ENCODE assay signal across 1 cellular context in genomic region chr2:3519255-3520190, GRCh38.
A peak's percentile ranks its signal among the peaks of the same experiment; 100 is the strongest.
TF ChIP-seq lines count a peak whose summit lies in the region.

TSS of gene ADI1 (minus strand) at chr2:3519531. CDS start at chr2:3519487, 44 bp downstream.

TF ChIP-seq in HepG2, 621 proteins besides CTCF, POLR2A, EP300 and RAD21 (continued from another document and continues in another):
- TF ChIP-seq SRSF9 (IDR thresholded peaks at IDR 0.05; ENCODE audit: borderline replicate concordance, insufficient read depth, low read depth, low read length, poor library complexity, severe bottlenecking) (no peak), ETS1 (CRISPR knock-in tag; IDR thresholded peaks at IDR 0.05) (peak; percentile 83; the same call in 1 of the 2 replicates), RBAK (CRISPR knock-in tag; IDR thresholded peaks at IDR 0.05) (no peak), ZNF562 (CRISPR knock-in tag; IDR thresholded peaks at IDR 0.05; ENCODE audit: borderline replicate concordance) (no peak), NCOA2 (CRISPR knock-in tag; IDR thresholded peaks at IDR 0.05) (no peak; the same call in 1 of the 2 replicates), GPN1 (CRISPR knock-in tag; IDR thresholded peaks at IDR 0.05; ENCODE audit: borderline replicate concordance) (peak; percentile 28; the same call in 1 of the 2 replicates), STAG1 (CRISPR knock-in tag; IDR thresholded peaks at IDR 0.05) (no peak; the same call in none of the 2 replicates), ZEB1 (IDR thresholded peaks at IDR 0.05; ENCODE audit: insufficient replicate concordance, low read depth) (no peak), CREB1 (IDR thresholded peaks at IDR 0.05) (no peak; the same call in 1 of the 2 replicates), CREB1 (CRISPR knock-in tag; IDR thresholded peaks at IDR 0.05) (no peak), DNMT1 (CRISPR knock-in tag; IDR thresholded peaks at IDR 0.05) (peak; percentile 93; the same call in 1 of the 2 replicates), POGZ (CRISPR knock-in tag; IDR thresholded peaks at IDR 0.05) (peak; percentile 76), PAF1 (CRISPR knock-in tag; IDR thresholded peaks at IDR 0.05) (no peak), FOXM1 (CRISPR knock-in tag; IDR thresholded peaks at IDR 0.05) (peak; percentile 44; the same call in 1 of the 2 replicates), TGIF2 (CRISPR knock-in tag; IDR thresholded peaks at IDR 0.05) (peak; percentile 44), SAP130 (CRISPR knock-in tag; IDR thresholded peaks at IDR 0.05; ENCODE audit: low read depth) (peak; percentile 89), GATAD1 (CRISPR knock-in tag; IDR thresholded peaks at IDR 0.05) (no peak; the same call in 1 of the 2 replicates), ZNF431 (CRISPR knock-in tag; IDR thresholded peaks at IDR 0.05; ENCODE audit: borderline replicate concordance, low read depth) (no peak; the same call in 1 of the 2 replicates), ZNF383 (CRISPR knock-in tag; IDR thresholded peaks at IDR 0.05; ENCODE audit: borderline replicate concordance) (no peak), HNRNPL (IDR thresholded peaks at IDR 0.05; ENCODE audit: low read depth, low read length) (0 out of 2 replicates have a peak, but pooled peaks have one; percentile 40), MLLT10 (CRISPR knock-in tag; IDR thresholded peaks at IDR 0.05) (no peak), PLSCR1 (CRISPR knock-in tag; IDR thresholded peaks at IDR 0.05; ENCODE audit: borderline replicate concordance) (no peak; the same call in 1 of the 2 replicates), ZFP37 (CRISPR knock-in tag; IDR thresholded peaks at IDR 0.05; ENCODE audit: borderline replicate concordance) (peak; percentile 55), RXRA (CRISPR knock-in tag; IDR thresholded peaks at IDR 0.05) (peak; percentile 80; the same call in 1 of the 2 replicates), ZNF7 (CRISPR knock-in tag; IDR thresholded peaks at IDR 0.05) (peak; percentile 28; the same call in 1 of the 2 replicates), YEATS2 (CRISPR knock-in tag; IDR thresholded peaks at IDR 0.05; ENCODE audit: borderline replicate concordance) (peak; percentile 64), ZNF335 (CRISPR knock-in tag; IDR thresholded peaks at IDR 0.05) (no peak), HNRNPH1 (optimal IDR thresholded peaks at IDR 0.05; ENCODE audit: low read depth, low read length) (peak; percentile 39), GLMP (CRISPR knock-in tag; IDR thresholded peaks at IDR 0.05; ENCODE audit: borderline replicate concordance) (no peak), TAF1 (CRISPR knock-in tag; IDR thresholded peaks at IDR 0.05) (peak; percentile 73), ZNF121 (CRISPR knock-in tag; IDR thresholded peaks at IDR 0.05) (peak; percentile 74), ZNF746 (CRISPR knock-in tag; IDR thresholded peaks at IDR 0.05) (peak; percentile 68; the same call in 1 of the 2 replicates), ZNF724P (CRISPR knock-in tag; IDR thresholded peaks at IDR 0.05; ENCODE audit: borderline replicate concordance) (peak; percentile 95), ZNF550 (CRISPR knock-in tag; IDR thresholded peaks at IDR 0.05; ENCODE audit: borderline replicate concordance) (peak; percentile 86; the same call in 1 of the 2 replicates), ZSCAN30 (CRISPR knock-in tag; IDR thresholded peaks at IDR 0.05) (peak; percentile 99), ZNF207 (IDR thresholded peaks at IDR 0.05; ENCODE audit: borderline replicate concordance) (no peak), RORA (CRISPR knock-in tag; IDR thresholded peaks at IDR 0.05) (no peak), RBM39 (IDR thresholded peaks at IDR 0.05; ENCODE audit: low read depth, low read length, poor library complexity, severe bottlenecking) (peak; percentile 85), ATRX (CRISPR knock-in tag; IDR thresholded peaks at IDR 0.05; ENCODE audit: borderline replicate concordance) (no peak), ASH2L (IDR thresholded peaks at IDR 0.05; ENCODE audit: insufficient read length, low read depth, low read length) (peak; percentile 89), NFYC (CRISPR knock-in tag; IDR thresholded peaks at IDR 0.05) (peak; percentile 67)
- TF ChIP-seq, protein P1, sequence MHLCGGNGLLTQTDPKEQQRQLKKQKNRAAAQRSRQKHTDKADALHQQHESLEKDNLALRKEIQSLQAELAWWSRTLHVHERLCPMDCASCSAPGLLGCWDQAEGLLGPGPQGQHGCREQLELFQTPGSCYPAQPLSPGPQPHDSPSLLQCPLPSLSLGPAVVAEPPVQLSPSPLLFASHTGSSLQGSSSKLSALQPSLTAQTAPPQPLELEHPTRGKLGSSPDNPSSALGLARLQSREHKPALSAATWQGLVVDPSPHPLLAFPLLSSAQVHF (CRISPR knock-in tag; IDR thresholded peaks at IDR 0.05), result peak; percentile 63; the same call in 1 of the 2 replicates
- TF ChIP-seq, protein P2, sequence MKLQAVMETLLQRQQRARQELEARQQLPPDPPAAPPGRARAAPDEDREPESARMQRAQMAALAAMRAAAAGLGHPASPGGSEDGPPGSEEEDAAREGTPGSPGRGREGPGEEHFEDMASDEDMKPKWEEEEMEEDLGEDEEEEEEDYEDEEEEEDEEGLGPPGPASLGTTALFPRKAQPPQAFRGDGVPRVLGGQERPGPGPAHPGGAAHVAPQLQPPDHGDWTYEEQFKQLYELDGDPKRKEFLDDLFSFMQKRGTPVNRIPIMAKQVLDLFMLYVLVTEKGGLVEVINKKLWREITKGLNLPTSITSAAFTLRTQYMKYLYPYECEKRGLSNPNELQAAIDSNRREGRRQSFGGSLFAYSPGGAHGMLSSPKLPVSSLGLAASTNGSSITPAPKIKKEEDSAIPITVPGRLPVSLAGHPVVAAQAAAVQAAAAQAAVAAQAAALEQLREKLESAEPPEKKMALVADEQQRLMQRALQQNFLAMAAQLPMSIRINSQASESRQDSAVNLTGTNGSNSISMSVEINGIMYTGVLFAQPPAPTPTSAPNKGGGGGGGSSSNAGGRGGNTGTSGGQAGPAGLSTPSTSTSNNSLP (IDR thresholded peaks at IDR 0.05; ENCODE audit: low read depth, low read length), result no peak
- TF ChIP-seq, protein P3, sequence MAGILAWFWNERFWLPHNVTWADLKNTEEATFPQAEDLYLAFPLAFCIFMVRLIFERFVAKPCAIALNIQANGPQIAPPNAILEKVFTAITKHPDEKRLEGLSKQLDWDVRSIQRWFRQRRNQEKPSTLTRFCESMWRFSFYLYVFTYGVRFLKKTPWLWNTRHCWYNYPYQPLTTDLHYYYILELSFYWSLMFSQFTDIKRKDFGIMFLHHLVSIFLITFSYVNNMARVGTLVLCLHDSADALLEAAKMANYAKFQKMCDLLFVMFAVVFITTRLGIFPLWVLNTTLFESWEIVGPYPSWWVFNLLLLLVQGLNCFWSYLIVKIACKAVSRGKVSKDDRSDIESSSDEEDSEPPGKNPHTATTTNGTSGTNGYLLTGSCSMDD (CRISPR knock-in tag; IDR thresholded peaks at IDR 0.05), result peak; percentile 32
- TF ChIP-seq, protein P4, sequence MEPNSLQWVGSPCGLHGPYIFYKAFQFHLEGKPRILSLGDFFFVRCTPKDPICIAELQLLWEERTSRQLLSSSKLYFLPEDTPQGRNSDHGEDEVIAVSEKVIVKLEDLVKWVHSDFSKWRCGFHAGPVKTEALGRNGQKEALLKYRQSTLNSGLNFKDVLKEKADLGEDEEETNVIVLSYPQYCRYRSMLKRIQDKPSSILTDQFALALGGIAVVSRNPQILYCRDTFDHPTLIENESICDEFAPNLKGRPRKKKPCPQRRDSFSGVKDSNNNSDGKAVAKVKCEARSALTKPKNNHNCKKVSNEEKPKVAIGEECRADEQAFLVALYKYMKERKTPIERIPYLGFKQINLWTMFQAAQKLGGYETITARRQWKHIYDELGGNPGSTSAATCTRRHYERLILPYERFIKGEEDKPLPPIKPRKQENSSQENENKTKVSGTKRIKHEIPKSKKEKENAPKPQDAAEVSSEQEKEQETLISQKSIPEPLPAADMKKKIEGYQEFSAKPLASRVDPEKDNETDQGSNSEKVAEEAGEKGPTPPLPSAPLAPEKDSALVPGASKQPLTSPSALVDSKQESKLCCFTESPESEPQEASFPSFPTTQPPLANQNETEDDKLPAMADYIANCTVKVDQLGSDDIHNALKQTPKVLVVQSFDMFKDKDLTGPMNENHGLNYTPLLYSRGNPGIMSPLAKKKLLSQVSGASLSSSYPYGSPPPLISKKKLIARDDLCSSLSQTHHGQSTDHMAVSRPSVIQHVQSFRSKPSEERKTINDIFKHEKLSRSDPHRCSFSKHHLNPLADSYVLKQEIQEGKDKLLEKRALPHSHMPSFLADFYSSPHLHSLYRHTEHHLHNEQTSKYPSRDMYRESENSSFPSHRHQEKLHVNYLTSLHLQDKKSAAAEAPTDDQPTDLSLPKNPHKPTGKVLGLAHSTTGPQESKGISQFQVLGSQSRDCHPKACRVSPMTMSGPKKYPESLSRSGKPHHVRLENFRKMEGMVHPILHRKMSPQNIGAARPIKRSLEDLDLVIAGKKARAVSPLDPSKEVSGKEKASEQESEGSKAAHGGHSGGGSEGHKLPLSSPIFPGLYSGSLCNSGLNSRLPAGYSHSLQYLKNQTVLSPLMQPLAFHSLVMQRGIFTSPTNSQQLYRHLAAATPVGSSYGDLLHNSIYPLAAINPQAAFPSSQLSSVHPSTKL (CRISPR knock-in tag; IDR thresholded peaks at IDR 0.05), result peak; percentile 70
- TF ChIP-seq, protein P5, sequence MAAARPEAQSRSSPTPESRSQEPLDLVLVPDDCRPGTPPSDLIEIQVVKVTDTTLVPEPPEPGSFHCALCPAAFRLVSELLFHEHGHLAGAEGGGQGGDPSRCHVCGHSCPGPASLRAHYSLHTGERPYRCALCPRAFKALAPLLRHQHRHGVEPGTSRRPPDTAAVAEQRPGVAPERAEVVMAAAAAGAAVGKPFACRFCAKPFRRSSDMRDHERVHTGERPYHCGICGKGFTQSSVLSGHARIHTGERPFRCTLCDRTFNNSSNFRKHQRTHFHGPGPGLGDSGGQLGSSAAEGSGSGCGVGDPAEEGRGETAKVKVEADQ (CRISPR knock-in tag; IDR thresholded peaks at IDR 0.05; ENCODE audit: borderline replicate concordance), result peak; percentile 86
- TF ChIP-seq, protein P6, sequence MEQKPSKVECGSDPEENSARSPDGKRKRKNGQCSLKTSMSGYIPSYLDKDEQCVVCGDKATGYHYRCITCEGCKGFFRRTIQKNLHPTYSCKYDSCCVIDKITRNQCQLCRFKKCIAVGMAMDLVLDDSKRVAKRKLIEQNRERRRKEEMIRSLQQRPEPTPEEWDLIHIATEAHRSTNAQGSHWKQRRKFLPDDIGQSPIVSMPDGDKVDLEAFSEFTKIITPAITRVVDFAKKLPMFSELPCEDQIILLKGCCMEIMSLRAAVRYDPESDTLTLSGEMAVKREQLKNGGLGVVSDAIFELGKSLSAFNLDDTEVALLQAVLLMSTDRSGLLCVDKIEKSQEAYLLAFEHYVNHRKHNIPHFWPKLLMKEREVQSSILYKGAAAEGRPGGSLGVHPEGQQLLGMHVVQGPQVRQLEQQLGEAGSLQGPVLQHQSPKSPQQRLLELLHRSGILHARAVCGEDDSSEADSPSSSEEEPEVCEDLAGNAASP (CRISPR knock-in tag; IDR thresholded peaks at IDR 0.05; ENCODE audit: borderline replicate concordance), result peak; percentile 77
- TF ChIP-seq, protein P7, sequence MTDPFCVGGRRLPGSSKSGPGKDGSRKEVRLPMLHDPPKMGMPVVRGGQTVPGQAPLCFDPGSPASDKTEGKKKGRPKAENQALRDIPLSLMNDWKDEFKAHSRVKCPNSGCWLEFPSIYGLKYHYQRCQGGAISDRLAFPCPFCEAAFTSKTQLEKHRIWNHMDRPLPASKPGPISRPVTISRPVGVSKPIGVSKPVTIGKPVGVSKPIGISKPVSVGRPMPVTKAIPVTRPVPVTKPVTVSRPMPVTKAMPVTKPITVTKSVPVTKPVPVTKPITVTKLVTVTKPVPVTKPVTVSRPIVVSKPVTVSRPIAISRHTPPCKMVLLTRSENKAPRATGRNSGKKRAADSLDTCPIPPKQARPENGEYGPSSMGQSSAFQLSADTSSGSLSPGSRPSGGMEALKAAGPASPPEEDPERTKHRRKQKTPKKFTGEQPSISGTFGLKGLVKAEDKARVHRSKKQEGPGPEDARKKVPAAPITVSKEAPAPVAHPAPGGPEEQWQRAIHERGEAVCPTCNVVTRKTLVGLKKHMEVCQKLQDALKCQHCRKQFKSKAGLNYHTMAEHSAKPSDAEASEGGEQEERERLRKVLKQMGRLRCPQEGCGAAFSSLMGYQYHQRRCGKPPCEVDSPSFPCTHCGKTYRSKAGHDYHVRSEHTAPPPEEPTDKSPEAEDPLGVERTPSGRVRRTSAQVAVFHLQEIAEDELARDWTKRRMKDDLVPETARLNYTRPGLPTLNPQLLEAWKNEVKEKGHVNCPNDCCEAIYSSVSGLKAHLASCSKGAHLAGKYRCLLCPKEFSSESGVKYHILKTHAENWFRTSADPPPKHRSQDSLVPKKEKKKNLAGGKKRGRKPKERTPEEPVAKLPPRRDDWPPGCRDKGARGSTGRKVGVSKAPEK (CRISPR knock-in tag; IDR thresholded peaks at IDR 0.05; ENCODE audit: borderline replicate concordance), result no peak
